In genomic region chr1:212455406-212456165, GRCh38 we compare ENCODE assay signal across 7 cellular contexts. TPM values are rescaled to one million over a fixed set of nuclear protein-coding genes. Genes with fewer than 3 reads are reported as not detected.
DNase-seq lines count a peak whose midpoint lies in the region; ATAC-seq and TF ChIP-seq lines count a peak whose summit lies in the region.

No MANE protein-coding gene starts in this region.

- H3K4me1 Mint-ChIP-seq in endothelial cell (ENCODE audit: unreplicated experiment) = no peaks in the 10 kb centered on the region

- DNase-seq in GM13977 (ENCODE audit: low spot score) = peak; percentile 83
- peak; percentile 42 to 65 for DNase-seq in NOMO-1 (lab: John Stamatoyannopoulos, UW; ENCODE audit: unreplicated experiment in 2 of 2)
- DNase-seq in activated CD8-positive, alpha-beta memory T cell treated with anti-CD3 and anti-CD28 coated beads for 4 hours (ENCODE audit: low read depth in 2 of 2) = peak; percentile 67 to 77
- DNase-seq in endothelial cell (ENCODE audit: low spot score) = peak; percentile 93
- peak; percentile 83 for DNase-seq in middle frontal gyrus (ENCODE audit: extremely low spot score, low spot score)
- peak; percentile 80 to 83 for DNase-seq in stimulated activated CD8-positive, alpha-beta memory T cell treated with anti-CD3 and anti-CD28 coated beads, Interleukin-4, amount 100 ng/mL, for 1 hour (ENCODE audit: low read depth in 2 of 2, low spot score in 1 of 2)

- TF ChIP-seq CTCF in GM13977 (IDR thresholded peaks at IDR 0.05; ENCODE audit: extremely low read depth, insufficient read depth, missing control alignments) (peak; percentile 92), endothelial cell (IDR thresholded peaks at IDR 0.05; ENCODE audit: unreplicated experiment) (peak; percentile 99)

- no peaks in the 10 kb centered on the region for H3K9me3 Mint-ChIP-seq in endothelial cell (ENCODE audit: unreplicated experiment)

- H3K27ac Mint-ChIP-seq in endothelial cell (ENCODE audit: unreplicated experiment) = no peak overlapping the region

- no peak overlapping the region for H3K4me3 Mint-ChIP-seq in endothelial cell (ENCODE audit: unreplicated experiment)

- H3K36me3 Mint-ChIP-seq in endothelial cell (ENCODE audit: low read depth, unreplicated experiment) = no peaks in the 10 kb centered on the region

- ATAC-seq in HG03521 (IDR thresholded peaks at IDR 0.05; ENCODE audit: unreplicated experiment) = peak; percentile 51

- in situ Hi-C loops in GM13977 (cut with MboI; ENCODE audit: low pct_unique_long_range_greater_than_20kb, low sequenced_read_pairs, unreplicated experiment) = loop anchor here (25.0 kb wide), 1 partner anchor 532 kb away; no protein-coding TSS in a partner anchor

- H3K27me3 Mint-ChIP-seq in endothelial cell (ENCODE audit: unreplicated experiment) = peaks cover 4% of the 10 kb centered on the region

RNA-seq across cellular contexts. Expression of gene NENF, which starts 22.9 kb away (rescaled TPM):
- 25.6 TPM for total RNA-seq in endothelial cell (ENCODE audit: unreplicated experiment)

RNA-seq across cellular contexts. Expression of gene PACC1, which starts 40.9 kb away (rescaled TPM):
- total RNA-seq in endothelial cell (ENCODE audit: unreplicated experiment) = 15.3 TPM

Comparison
In these comparisons a context has a peak if more than half of its experiments do, and no peak if none do; other contexts are left out.
1. Peak in every context shown above with its lines: DNase-seq and ATAC-seq.